Comparison of ENCODE assay signal across 10 cellular contexts in genomic region chr5:142316051-142316450, GRCh38. TPM values are rescaled to one million over a fixed set of nuclear protein-coding genes. Genes with fewer than 3 reads are reported as not detected.
DNase-seq lines count a peak whose midpoint lies in the region; ATAC-seq, FAIRE-seq and TF ChIP-seq lines count a peak whose summit lies in the region.
"Had no signal": no experiment of that assay in that cellular context is flagged by ENCODE, and none has a peak within 500 bp of the region (broad histone marks: within the 10 kb centered on the region; RNA-seq: fewer than 3 reads in every experiment).

No MANE protein-coding gene starts in this region.

- H3K27me3 Mint-ChIP-seq in activated CD4-positive, alpha-beta T cell treated with anti-CD3 and anti-CD28 coated beads for 36 hours: peaks cover 2% of the 10 kb centered on the region

- no peaks in the 10 kb centered on the region for H3K9me3 Mint-ChIP-seq in activated CD4-positive, alpha-beta T cell treated with anti-CD3 and anti-CD28 coated beads for 36 hours (ENCODE audit: low read depth)

- CTCF ChIA-PET in activated CD4-positive, alpha-beta T cell treated with anti-CD3 and anti-CD28 coated beads for 36 hours (lab: Charles Lee): interaction anchor here (0.5 to 1.5 kb wide), 3 partner anchors 9 to 623 kb away, joined by 3 to 4 read pairs (median 3); partner anchors contain the start of gene SPRY4
- CTCF ChIA-PET in endothelial cell of umbilical vein (lab: Charles Lee): interaction anchor here (1.0 to 1.8 kb wide), 8 partner anchors 9 to 233 kb away, joined by 3 to 9 read pairs (median 4); partner anchors contain the start of gene SPRY4

- H3K4me3 ChIP-seq in endothelial cell of umbilical vein (replicated peaks in 1 of 3; ENCODE audit: insufficient read depth in 1 of 3, low read depth in 1 of 3, low read length in 3 of 3): no peak overlapping the region
- H3K4me3 ChIP-seq in thoracic aorta: no peak overlapping the region

- H3K36me3 ChIP-seq in endothelial cell of umbilical vein (ENCODE audit: control insufficient read depth in 2 of 2, extremely low read depth in 1 of 2, insufficient read depth in 2 of 2, low read length in 2 of 2): peaks cover 2 to 10% of the 10 kb centered on the region in 2 experiments
- H3K36me3 ChIP-seq in thoracic aorta: peaks cover 14% of the 10 kb centered on the region

- BruUV-seq in endothelial cell of umbilical vein (replicated peaks; lab: Mats Ljungman, UMichigan): no TSS peak

- H3K27me3 ChIP-seq in endothelial cell of umbilical vein (ENCODE audit: control insufficient read depth in 2 of 2, insufficient read depth in 2 of 2, low read length in 2 of 2) (no peaks in the 10 kb centered on the region), thoracic aorta (replicated peaks; ENCODE audit: insufficient read depth) (no peaks in the 10 kb centered on the region)

- in situ Hi-C loops in GM13977 (cut with MboI; ENCODE audit: low pct_unique_long_range_greater_than_20kb, low sequenced_read_pairs, unreplicated experiment): no loop called here

- H3K4me2 ChIP-seq in endothelial cell of umbilical vein (ENCODE audit: insufficient read depth, low read length): peak overlapping the region; percentile 58

- dilution Hi-C loops in endothelial cell of umbilical vein (cut with MboI; ENCODE audit: extremely low pct_ligation_motif_present, low sequenced_read_pairs): no loop called here

- peaks cover 37% of the 10 kb centered on the region for H3K4me1 Mint-ChIP-seq in activated CD4-positive, alpha-beta T cell treated with anti-CD3 and anti-CD28 coated beads for 36 hours

- peak overlapping the region; percentile 16 for H3K9ac ChIP-seq in endothelial cell of umbilical vein (replicated peaks; ENCODE audit: extremely low read depth, insufficient read depth, low read length)

- peaks cover 68% of the 10 kb centered on the region for H3K4me1 ChIP-seq in endothelial cell of umbilical vein (ENCODE audit: control insufficient read depth, extremely low read depth, insufficient read depth, low read length)
- H3K4me1 ChIP-seq in thoracic aorta (ENCODE audit: control insufficient read depth in 1 of 2, low read depth in 2 of 2): peaks cover 12 to 88% of the 10 kb centered on the region in 2 donors

- peak; percentile 45 for ATAC-seq in activated CD4-positive, alpha-beta T cell treated with anti-CD3 and anti-CD28 coated beads for 36 hours
- no peak for ATAC-seq in thoracic aorta (ENCODE audit: insufficient number of reproducible peaks, low FRiP score, low read depth)

- DNase-seq in activated CD4-positive, alpha-beta T cell treated with anti-CD3 and anti-CD28 coated beads for 36 hours: no peak
- no peak for DNase-seq in activated CD4-positive, alpha-beta T cell treated with anti-CD3 and anti-CD28 coated beads for 48 hours
- DNase-seq in NCI-H446 treated with DMSO at 0.1 percent for 48 hours (lab: John Stamatoyannopoulos, UW) (peak; percentile 51), endothelial cell of umbilical vein (ENCODE audit: low read depth, low spot score) (peak; percentile 82), thoracic aorta (ENCODE audit: low spot score) (no peak), OCI-M2 (lab: John Stamatoyannopoulos, UW; ENCODE audit: unreplicated experiment) (no peak), GM13977 (ENCODE audit: low spot score) (no peak), kidney tubule cell (ENCODE audit: low spot score) (no peak)
- DNase-seq: activated effector memory CD4-positive, alpha-beta T cell treated with Interleukin-2 at 50 U/mL for 16 hours had no signal

- H2AFZ ChIP-seq in endothelial cell of umbilical vein (ENCODE audit: low read depth, low read length): no peak overlapping the region

- no peaks in the 10 kb centered on the region for H4K20me1 ChIP-seq in endothelial cell of umbilical vein (replicated peaks; ENCODE audit: control insufficient read depth, extremely low read depth, insufficient read depth, low read length)

- intact Hi-C loops in activated CD4-positive, alpha-beta T cell treated with anti-CD3 and anti-CD28 coated beads for 36 hours (cut with DNase I, micrococcal nuclease): no loop called here
- intact Hi-C loops in endothelial cell of umbilical vein (cut with micrococcal nuclease): loop anchor here (1.0 to 10.0 kb wide), 10 partner anchors 9 to 379 kb away; partner anchors contain the start of gene SPRY4

- H3K79me2 ChIP-seq in endothelial cell of umbilical vein (ENCODE audit: control insufficient read depth, insufficient read depth, low read length): peaks cover 100% of the 10 kb centered on the region

- POLR2A ChIA-PET in activated CD4-positive, alpha-beta T cell treated with anti-CD3 and anti-CD28 coated beads for 36 hours (lab: Charles Lee): no interaction called here
- POLR2A ChIA-PET in endothelial cell of umbilical vein (lab: Charles Lee): interaction anchor here (0.6 to 1.3 kb wide), 3 partner anchors 9 to 197 kb away, joined by 3 read pairs; partner anchors contain the start of gene SPRY4

- H3K9me1 ChIP-seq in endothelial cell of umbilical vein (replicated peaks; ENCODE audit: control insufficient read depth, extremely low read depth, insufficient read depth, low read length): no peaks in the 10 kb centered on the region

- H3K9me3 ChIP-seq in endothelial cell of umbilical vein (replicated peaks; ENCODE audit: control insufficient read depth, insufficient read depth, low read length) (no peaks in the 10 kb centered on the region), thoracic aorta (no peaks in the 10 kb centered on the region)

- H3K27ac ChIP-seq in endothelial cell of umbilical vein (ENCODE audit: insufficient read depth, low read depth, low read length) (peak overlapping the region; percentile 57), thoracic aorta (peak overlapping the region; percentile 27 to 35)
- H3K27ac ChIP-seq: 22Rv1 had no signal

- no peaks in the 10 kb centered on the region for H3K36me3 Mint-ChIP-seq in activated CD4-positive, alpha-beta T cell treated with anti-CD3 and anti-CD28 coated beads for 36 hours (ENCODE audit: low read depth)

- H3K4me3 Mint-ChIP-seq in activated CD4-positive, alpha-beta T cell treated with anti-CD3 and anti-CD28 coated beads for 36 hours: no peak overlapping the region

- no peak for TF ChIP-seq POLR2A in endothelial cell of umbilical vein (IDR thresholded peaks at IDR 0.05; ENCODE audit: low read depth, low read length)

- peak; percentile 96 for FAIRE-seq in endothelial cell of umbilical vein (lab: Jason Lieb, UNC)

- TF ChIP-seq CTCF in endothelial cell of umbilical vein (IDR thresholded peaks at IDR 0.05; ENCODE audit: extremely low read depth in 1 of 2, insufficient read depth in 1 of 2, low read depth in 1 of 2, low read length in 2 of 2) (no peak), thoracic aorta (IDR thresholded peaks at IDR 0.05) (no peak), GM13977 (IDR thresholded peaks at IDR 0.05; ENCODE audit: extremely low read depth, insufficient read depth, missing control alignments) (no peak)

- peak overlapping the region; percentile 17 for H3K27ac Mint-ChIP-seq in activated CD4-positive, alpha-beta T cell treated with anti-CD3 and anti-CD28 coated beads for 36 hours

TF ChIP-seq in endothelial cell of umbilical vein, 7 proteins besides CTCF, POLR2A, EP300 and RAD21:
- no peak for TF ChIP-seq EZH2 (IDR thresholded peaks at IDR 0.05; ENCODE audit: borderline replicate concordance, low read depth, low read length, severe bottlenecking)
- no peak for TF ChIP-seq MYC (IDR thresholded peaks at IDR 0.05; ENCODE audit: low read depth, low read length)
- peak; percentile 12 for TF ChIP-seq JUN (IDR thresholded peaks at IDR 0.05; ENCODE audit: borderline replicate concordance, insufficient read depth, insufficient read length, low read depth)
- no peak for TF ChIP-seq MAX (IDR thresholded peaks at IDR 0.05; ENCODE audit: insufficient read depth, insufficient read length)
- TF ChIP-seq POLR2AphosphoS5 (IDR thresholded peaks at IDR 0.05; ENCODE audit: insufficient read depth, low read depth, low read length): peak; percentile 84
- peak; percentile 39 for TF ChIP-seq FOS (IDR thresholded peaks at IDR 0.05; ENCODE audit: borderline replicate concordance, insufficient read depth, low read length)
- peak; percentile 38 for TF ChIP-seq GATA2 (IDR thresholded peaks at IDR 0.05; ENCODE audit: insufficient read depth, insufficient read length, low read depth, low read length)

RNA-seq across cellular contexts. Expression of gene SPRY4, which starts 8.8 kb away (rescaled TPM):
- under 1 TPM; 0.93 to 0.98 TPM for total RNA-seq in activated CD4-positive, alpha-beta T cell treated with anti-CD3 and anti-CD28 coated beads for 36 hours
- total RNA-seq in endothelial cell of umbilical vein (33.9 and 49.5 TPM in 2 replicates), thoracic aorta (100 to 1,000 TPM in 1 of 2 donors, 10 to 100 TPM in 1; 63.4 to 136 TPM)
- polyA plus RNA-seq in endothelial cell of umbilical vein: 9.3 and 11.0 TPM in 2 replicates
- polyA plus RNA-seq in endothelial cell of umbilical vein (2011; cell fraction: cytosol; rRNA removed): 5.0 and 5.8 TPM in 2 replicates
- polyA plus RNA-seq in endothelial cell of umbilical vein (2011; cell fraction: nucleus; rRNA removed): 25.1 and 30.8 TPM in 2 replicates
- 13.8 TPM in 2 replicates for polyA plus RNA-seq in endothelial cell of umbilical vein (2012)
- 26.3 and 27.7 TPM in 2 replicates for polyA minus RNA-seq in endothelial cell of umbilical vein
- not detected for polyA minus RNA-seq in endothelial cell of umbilical vein (2011; cell fraction: cytosol; rRNA and poly(A)+ RNA removed)
- polyA minus RNA-seq in endothelial cell of umbilical vein (2011; cell fraction: nucleus; rRNA and poly(A)+ RNA removed): 36.6 and 53.5 TPM in 2 replicates

Comparison
In these comparisons a context has a peak if more than half of its experiments do, and no peak if none do; other contexts are left out.
1. DNase-seq: peak in NCI-H446 treated with DMSO at 0.1 percent for 48 hours (single experiment) and endothelial cell of umbilical vein (single experiment); none in activated CD4-positive, alpha-beta T cell treated with anti-CD3 and anti-CD28 coated beads for 36 hours (single experiment), activated CD4-positive, alpha-beta T cell treated with anti-CD3 and anti-CD28 coated beads for 48 hours (single experiment), thoracic aorta (single experiment), OCI-M2 (single experiment), GM13977 (single experiment) and kidney tubule cell (single experiment).
2. RNA of gene SPRY4, which starts 8.8 kb away (total RNA-seq): 63.4 to 136 TPM in thoracic aorta and 33.9 to 49.5 TPM in endothelial cell of umbilical vein; 0.93 to 0.98 TPM in activated CD4-positive, alpha-beta T cell treated with anti-CD3 and anti-CD28 coated beads for 36 hours; every median in the first group is over 10 times any median in the second.